Comparison of ENCODE assay signal across 8 cellular contexts in genomic region chr11:65606876-65607613, GRCh38. TPM values are rescaled to one million over a fixed set of nuclear protein-coding genes. Genes with fewer than 3 reads are reported as not detected.
A peak's percentile ranks its signal among the peaks of the same experiment; 100 is the strongest.
DNase-seq lines count a peak whose midpoint lies in the region; TF ChIP-seq lines count a peak whose summit lies in the region.

No MANE protein-coding gene starts in this region.

- H3K4me3 Mint-ChIP-seq in nephron progenitor cell: peak overlapping the region; percentile 55
- H3K4me3 Mint-ChIP-seq in CD8-positive, alpha-beta memory T cell: no peak overlapping the region

- CTCF ChIA-PET in CD8-positive, alpha-beta memory T cell (lab: Charles Lee): interaction anchor here (2.0 kb wide), 1 partner anchor 13 kb away, joined by 8 read pairs; no protein-coding TSS in a partner anchor

- H3K4me1 Mint-ChIP-seq in nephron progenitor cell: peaks cover 36% of the 10 kb centered on the region
- peaks cover 19 to 34% (median 27%) of the 10 kb centered on the region in 3 donors for H3K4me1 Mint-ChIP-seq in CD8-positive, alpha-beta memory T cell

- peaks cover 22% of the 10 kb centered on the region for H3K4me1 ChIP-seq in CD8-positive, alpha-beta memory T cell (ENCODE audit: insufficient read depth, low read length)

- H3K36me3 ChIP-seq in H7 (replicated peaks; ENCODE audit: control insufficient read depth, insufficient read depth, low read length): peaks cover 12% of the 10 kb centered on the region
- H3K36me3 ChIP-seq in WERI-Rb-1: peaks cover 46% of the 10 kb centered on the region
- peaks cover 14% of the 10 kb centered on the region for H3K36me3 ChIP-seq in CD8-positive, alpha-beta memory T cell (ENCODE audit: insufficient read depth, low read length)

- no peaks in the 10 kb centered on the region for H3K9me3 Mint-ChIP-seq in nephron progenitor cell
- H3K9me3 Mint-ChIP-seq in CD8-positive, alpha-beta memory T cell: no peaks in the 10 kb centered on the region

- H3K36me3 Mint-ChIP-seq in nephron progenitor cell (ENCODE audit: low read depth): peaks cover 44% of the 10 kb centered on the region
- H3K36me3 Mint-ChIP-seq in CD8-positive, alpha-beta memory T cell: peaks cover 0 to 83% (median 0%) of the 10 kb centered on the region in 3 donors

- no peak overlapping the region for H3K27ac Mint-ChIP-seq in nephron progenitor cell
- peak overlapping the region in 1 of 8 donors; percentile 33 for H3K27ac Mint-ChIP-seq in CD8-positive, alpha-beta memory T cell

- peak overlapping the region; percentile 58 for H3K27ac ChIP-seq in WERI-Rb-1
- H3K27ac ChIP-seq in CD8-positive, alpha-beta memory T cell (ENCODE audit: low read depth, low read length): no peak overlapping the region

- H3K27me3 ChIP-seq in H7 (ENCODE audit: control insufficient read depth, insufficient read depth, low read length) (no peaks in the 10 kb centered on the region; the same call in 1 of the 2 replicates), WERI-Rb-1 (ENCODE audit: insufficient read depth, low read depth, severe bottlenecking) (no peaks in the 10 kb centered on the region)
- H3K27me3 ChIP-seq in CD8-positive, alpha-beta memory T cell (ENCODE audit: insufficient read depth, low read length, poor library complexity, severe bottlenecking): no peaks in the 10 kb centered on the region

- POLR2A ChIA-PET in CD8-positive, alpha-beta memory T cell (lab: Charles Lee): no interaction called here

- DNase-seq in H7: peak; percentile 100
- peak; percentile 94 for DNase-seq in WERI-Rb-1
- DNase-seq in foreskin melanocyte: peak; percentile 73
- peak; percentile 96 for DNase-seq in nephron progenitor cell
- no peak for DNase-seq in GDM1 (lab: John Stamatoyannopoulos, UW)
- DNase-seq in Kasumi-1 (lab: John Stamatoyannopoulos, UW): no peak
- DNase-seq in CD8-positive, alpha-beta memory T cell: no peak
- DNase-seq in COLO668 (lab: John Stamatoyannopoulos, UW; ENCODE audit: unreplicated experiment): no peak

- H3K4me3 ChIP-seq in H7 (ENCODE audit: insufficient read depth, low read depth, low read length) (peak overlapping the region; percentile 51), WERI-Rb-1 (ENCODE audit: low read depth, low read length) (peak overlapping the region; percentile 34)
- H3K4me3 ChIP-seq in CD8-positive, alpha-beta memory T cell (ENCODE audit: low read length): no peak overlapping the region

- peaks cover 9% of the 10 kb centered on the region for H3K27me3 Mint-ChIP-seq in nephron progenitor cell (ENCODE audit: low read depth, poor library complexity)
- H3K27me3 Mint-ChIP-seq in CD8-positive, alpha-beta memory T cell: no peaks in the 10 kb centered on the region

- H3K9me3 ChIP-seq in WERI-Rb-1 (ENCODE audit: severe bottlenecking): no peaks in the 10 kb centered on the region
- H3K9me3 ChIP-seq in CD8-positive, alpha-beta memory T cell (ENCODE audit: low read length): no peaks in the 10 kb centered on the region

- no peak for TF ChIP-seq CTCF in WERI-Rb-1 (IDR thresholded peaks at IDR 0.05; ENCODE audit: low read depth, low read length)
- TF ChIP-seq CTCF in nephron progenitor cell (IDR thresholded peaks at IDR 0.05): no peak

RNA-seq across cellular contexts. Expression of gene MAP3K11, which starts 7.0 kb away (rescaled TPM):
- 30.1 and 33.2 TPM in 2 replicates for total RNA-seq in H7 (2014; rRNA removed; shearing (Covaris generic))
- total RNA-seq in CD8-positive, alpha-beta memory T cell: 10 to 100 TPM; 61.6 to 65.5 TPM
- 23.5 TPM for polyA plus RNA-seq in CD8-positive, alpha-beta memory T cell

RNA-seq across cellular contexts. Expression of gene PCNX3, which starts 8.5 kb away (rescaled TPM):
- total RNA-seq in H7 (2014; rRNA removed; shearing (Covaris generic)): 21.7 and 25.9 TPM in 2 replicates
- total RNA-seq in CD8-positive, alpha-beta memory T cell: 10 to 100 TPM; 46.4 to 53.1 TPM
- 8.5 TPM for polyA plus RNA-seq in CD8-positive, alpha-beta memory T cell

RNA-seq across cellular contexts. Expression of gene KCNK7, which starts 11.4 kb away (rescaled TPM):
- total RNA-seq in H7 (2014; rRNA removed; shearing (Covaris generic)): not detected in 2 replicates
- under 1 TPM; 0.59 to 0.64 TPM for total RNA-seq in CD8-positive, alpha-beta memory T cell
- not detected for polyA plus RNA-seq in CD8-positive, alpha-beta memory T cell

RNA-seq across cellular contexts. Expression of gene SIPA1, which starts 30.9 kb away (rescaled TPM):
- total RNA-seq in H7 (2014; rRNA removed; shearing (Covaris generic)): 52.7 and 65.9 TPM in 2 replicates
- total RNA-seq in CD8-positive, alpha-beta memory T cell: 100 to 1,000 TPM; 111 to 123 TPM
- 335 TPM for polyA plus RNA-seq in CD8-positive, alpha-beta memory T cell

RNA-seq across cellular contexts. Expression of gene EHBP1L1, which starts 31.2 kb away (rescaled TPM):
- 1.9 and 4.7 TPM in 2 replicates for total RNA-seq in H7 (2014; rRNA removed; shearing (Covaris generic))
- 100 to 1,000 TPM in 1 of 2 experiments, 10 to 100 TPM in 1; 97.3 to 100 TPM for total RNA-seq in CD8-positive, alpha-beta memory T cell
- 25.1 TPM for polyA plus RNA-seq in CD8-positive, alpha-beta memory T cell

Comparison
In these comparisons a context has a peak if more than half of its experiments do, and no peak if none do; other contexts are left out.
1. DNase-seq: peak in H7 (single experiment), WERI-Rb-1 (single experiment), foreskin melanocyte (single experiment) and nephron progenitor cell (single experiment); none in GDM1 (single experiment), Kasumi-1 (0 of 2), CD8-positive, alpha-beta memory T cell (0 of 5) and COLO668 (single experiment).